Comparison of ENCODE assay signal across 8 cellular contexts in genomic region chr20:25389381-25389857, GRCh38. TPM values are rescaled to one million over a fixed set of nuclear protein-coding genes. Genes with fewer than 3 reads are reported as not detected.
A peak's percentile ranks its signal among the peaks of the same experiment; 100 is the strongest.
DNase-seq lines count a peak whose midpoint lies in the region; ATAC-seq lines count a peak whose summit lies in the region.

No MANE protein-coding gene starts in this region.

- H3K4me1 ChIP-seq in HUES48 (ENCODE audit: control insufficient read depth, insufficient read depth, low read length) = peaks cover 3% of the 10 kb centered on the region; the same call in 1 of the 2 replicates
- H3K4me1 ChIP-seq in iPS-20b (ENCODE audit: insufficient read depth, low read length) = no peaks in the 10 kb centered on the region; the same call in 1 of the 2 replicates

- no peaks in the 10 kb centered on the region for H3K9me3 ChIP-seq in HUES48 (ENCODE audit: control insufficient read depth, insufficient read depth, low read length)
- H3K9me3 ChIP-seq in iPS-20b (ENCODE audit: insufficient read depth, low read depth, low read length) = no peaks in the 10 kb centered on the region

- H3K4me3 ChIP-seq in HUES48 (ENCODE audit: low read depth, low read length) = peak overlapping the region; percentile 87
- H3K4me3 ChIP-seq in iPS-20b (ENCODE audit: low read length) = peak overlapping the region; percentile 72

- no peaks in the 10 kb centered on the region for H3K9me3 Mint-ChIP-seq in activated naive CD8-positive, alpha-beta T cell treated with anti-CD3 and anti-CD28 coated beads for 36 hours
- no peaks in the 10 kb centered on the region for H3K9me3 Mint-ChIP-seq in stimulated activated effector memory CD8-positive, alpha-beta T cell treated with anti-CD3 and anti-CD28 coated beads, Interleukin-12 subunit alpha, Interleukin-12 subunit beta, amount 100 ng/mL, for 72 hours

- H3K27me3 ChIP-seq in HUES48 (ENCODE audit: control insufficient read depth, insufficient read depth, low read length) (no peaks in the 10 kb centered on the region), iPS-20b (ENCODE audit: insufficient read depth, low read length) (peaks cover 4% of the 10 kb centered on the region; the same call in 1 of the 2 replicates)

- H3K4me1 Mint-ChIP-seq in activated naive CD8-positive, alpha-beta T cell treated with anti-CD3 and anti-CD28 coated beads for 36 hours = peaks cover 12% of the 10 kb centered on the region
- peaks cover 13% of the 10 kb centered on the region for H3K4me1 Mint-ChIP-seq in stimulated activated effector memory CD8-positive, alpha-beta T cell treated with anti-CD3 and anti-CD28 coated beads, Interleukin-12 subunit alpha, Interleukin-12 subunit beta, amount 100 ng/mL, for 72 hours

- no peak overlapping the region for H3K9ac ChIP-seq in HUES48 (ENCODE audit: low read depth, low read length)
- H3K9ac ChIP-seq in iPS-20b (ENCODE audit: low read depth, low read length) = peak overlapping the region; percentile 87; the same call in 1 of the 2 replicates

- ATAC-seq in stimulated activated effector memory CD8-positive, alpha-beta T cell treated with anti-CD3 and anti-CD28 coated beads, Interleukin-12 subunit alpha, Interleukin-12 subunit beta, amount 100 ng/mL, for 72 hours = no peak
- no peak for ATAC-seq in HG02763 (IDR thresholded peaks at IDR 0.05; ENCODE audit: unreplicated experiment)

- H3K27ac Mint-ChIP-seq in activated naive CD8-positive, alpha-beta T cell treated with anti-CD3 and anti-CD28 coated beads for 36 hours = no peak overlapping the region
- no peak overlapping the region for H3K27ac Mint-ChIP-seq in stimulated activated effector memory CD8-positive, alpha-beta T cell treated with anti-CD3 and anti-CD28 coated beads, Interleukin-12 subunit alpha, Interleukin-12 subunit beta, amount 100 ng/mL, for 72 hours

- H3K36me3 Mint-ChIP-seq in activated naive CD8-positive, alpha-beta T cell treated with anti-CD3 and anti-CD28 coated beads for 36 hours = peaks cover 9% of the 10 kb centered on the region
- H3K36me3 Mint-ChIP-seq in stimulated activated effector memory CD8-positive, alpha-beta T cell treated with anti-CD3 and anti-CD28 coated beads, Interleukin-12 subunit alpha, Interleukin-12 subunit beta, amount 100 ng/mL, for 72 hours = peaks cover 18% of the 10 kb centered on the region

- H3K27me3 Mint-ChIP-seq in activated naive CD8-positive, alpha-beta T cell treated with anti-CD3 and anti-CD28 coated beads for 36 hours = no peaks in the 10 kb centered on the region

- peaks cover 10% of the 10 kb centered on the region for H3K36me3 ChIP-seq in HUES48 (ENCODE audit: control insufficient read depth, insufficient read depth, low read length)
- peaks cover 10% of the 10 kb centered on the region; the same call in 1 of the 2 replicates for H3K36me3 ChIP-seq in iPS-20b (ENCODE audit: insufficient read depth, low read depth, low read length)

- H3K27ac ChIP-seq in HUES48 (ENCODE audit: low read depth, low read length) (no peak overlapping the region), iPS-20b (ENCODE audit: low read length) (no peak overlapping the region)

- DNase-seq in NCI-H1694 treated with DMSO at 0.1 percent for 48 hours (lab: John Stamatoyannopoulos, UW) (peak; percentile 11), NCI-H1694 (lab: John Stamatoyannopoulos, UW) (no peak), UCSD-AML1 (lab: John Stamatoyannopoulos, UW; ENCODE audit: unreplicated experiment) (no peak)
- DNase-seq in activated naive CD8-positive, alpha-beta T cell treated with anti-CD3 and anti-CD28 coated beads for 36 hours = no peak
- no peak for DNase-seq in stimulated activated effector memory CD8-positive, alpha-beta T cell treated with anti-CD3 and anti-CD28 coated beads, Interleukin-12 subunit alpha, Interleukin-12 subunit beta, amount 100 ng/mL, for 72 hours (ENCODE audit: low spot score in 2 of 2)

- H3K4me3 Mint-ChIP-seq in activated naive CD8-positive, alpha-beta T cell treated with anti-CD3 and anti-CD28 coated beads for 36 hours = peak overlapping the region; percentile 83
- peak overlapping the region; percentile 79 for H3K4me3 Mint-ChIP-seq in stimulated activated effector memory CD8-positive, alpha-beta T cell treated with anti-CD3 and anti-CD28 coated beads, Interleukin-12 subunit alpha, Interleukin-12 subunit beta, amount 100 ng/mL, for 72 hours

RNA-seq across cellular contexts. Expression of gene ABHD12, which starts 1.2 kb away (rescaled TPM):
- total RNA-seq in activated naive CD8-positive, alpha-beta T cell treated with anti-CD3 and anti-CD28 coated beads for 36 hours = 10 to 100 TPM; 18.1 to 18.4 TPM

RNA-seq across cellular contexts. Expression of gene GINS1, which starts 18.1 kb away (rescaled TPM):
- total RNA-seq in activated naive CD8-positive, alpha-beta T cell treated with anti-CD3 and anti-CD28 coated beads for 36 hours = 10 to 100 TPM; 33.9 to 34.1 TPM
